2 cellular contexts compared by ENCODE assay signal in genomic region chr3:38117748-38118420, GRCh38.
TF ChIP-seq lines count a peak whose summit lies in the region.

No MANE protein-coding gene starts in this region.

TF ChIP-seq in HEK293T, 16 proteins besides CTCF, POLR2A, EP300 and RAD21:
- TF ChIP-seq L3MBTL2 (conservative IDR thresholded peaks at IDR 0.05), result peak; percentile 51; the same call in 1 of the 2 replicates
- no peak for TF ChIP-seq HDGF (IDR thresholded peaks at IDR 0.05; ENCODE audit: borderline replicate concordance)
- TF ChIP-seq LEF1 (IDR thresholded peaks at IDR 0.05; ENCODE audit: borderline replicate concordance), result no peak
- TF ChIP-seq ELF4 (IDR thresholded peaks at IDR 0.05), result no peak
- TF ChIP-seq NFRKB (IDR thresholded peaks at IDR 0.05), result no peak
- no peak for TF ChIP-seq FOXA1 (IDR thresholded peaks at IDR 0.05)
- TF ChIP-seq FOXK2 (IDR thresholded peaks at IDR 0.05), result no peak
- TF ChIP-seq SP1 (IDR thresholded peaks at IDR 0.05), result no peak

TF ChIP-seq in H1, 55 proteins besides CTCF, POLR2A, EP300 and RAD21:
- TF ChIP-seq TAF1 (IDR thresholded peaks at IDR 0.05; ENCODE audit: low read depth, low read length) (no peak), TAF7 (optimal IDR thresholded peaks at IDR 0.05; ENCODE audit: borderline replicate concordance, low read depth, low read length) (no peak), HDAC6 (IDR thresholded peaks at IDR 0.05; ENCODE audit: low read depth, low read length) (no peak), TEAD4 (IDR thresholded peaks at IDR 0.05; ENCODE audit: low read depth, low read length) (peak; percentile 54; the same call in 1 of the 2 replicates), HDAC2 (IDR thresholded peaks at IDR 0.05; ENCODE audit: borderline replicate concordance in 1 of 2, low read depth in 2 of 2, low read length in 2 of 2) (no peak), BACH1 (IDR thresholded peaks at IDR 0.05; ENCODE audit: low read length) (no peak), SP1 (IDR thresholded peaks at IDR 0.05; ENCODE audit: low read depth, low read length) (no peak), SIN3A (conservative IDR thresholded peaks at IDR 0.05 in 1 of 2, IDR thresholded peaks at IDR 0.05 in 1 of 2; ENCODE audit: low read depth in 1 of 2, low read length in 2 of 2) (no peak), POLR2AphosphoS5 (IDR thresholded peaks at IDR 0.05; ENCODE audit: low read depth, low read length) (peak; percentile 55; the same call in 1 of the 2 replicates), MAX (IDR thresholded peaks at IDR 0.05) (peak; percentile 43), CREB1 (IDR thresholded peaks at IDR 0.05) (peak; percentile 27; the same call in 1 of the 2 replicates), SIX5 (IDR thresholded peaks at IDR 0.05; ENCODE audit: low read depth, low read length) (no peak)
